Comparison of ENCODE assay signal across 12 cellular contexts in the genomic region with DNA sequence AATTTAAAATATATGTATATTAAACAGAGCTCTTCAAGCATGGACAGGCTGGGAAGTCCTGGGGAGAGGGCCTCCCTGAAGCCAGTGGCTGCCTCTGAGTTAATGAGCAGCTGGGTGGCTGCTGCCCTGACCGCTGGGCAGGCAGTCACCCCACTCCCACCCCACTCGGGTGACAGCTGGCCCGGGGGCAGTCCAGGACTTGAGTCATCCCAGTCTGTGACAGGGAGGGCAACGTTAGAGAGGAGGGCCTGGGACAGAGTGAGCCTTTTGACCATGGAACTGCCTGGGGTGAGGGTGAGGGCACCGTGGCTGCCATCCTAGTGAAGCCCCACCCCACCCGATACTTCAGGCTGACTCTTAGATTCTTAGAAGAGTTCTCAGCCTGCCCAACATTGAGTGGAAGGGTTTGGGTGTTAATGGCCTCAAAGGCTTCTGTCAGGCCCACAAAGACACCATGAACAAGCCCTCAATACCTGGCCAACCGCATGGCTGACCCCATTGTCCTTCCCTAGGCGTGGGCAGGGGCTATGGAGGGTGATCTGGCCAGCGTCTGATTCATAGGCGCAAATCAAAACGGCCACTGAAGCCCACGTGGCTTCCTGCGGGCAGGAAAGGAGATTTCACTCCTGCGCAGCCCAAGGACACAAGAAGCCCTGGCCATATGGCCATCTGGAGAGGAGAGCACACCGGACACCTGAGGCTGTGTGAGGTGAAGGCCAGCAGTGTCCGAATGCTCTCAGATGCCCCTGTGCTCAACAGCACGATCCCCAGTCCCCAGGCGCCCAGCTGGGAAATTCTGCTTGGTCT. TPM values are rescaled to one million over a fixed set of nuclear protein-coding genes. Genes with fewer than 3 reads are reported as not detected.
A peak's percentile ranks its signal among the peaks of the same experiment; 100 is the strongest.
DNase-seq lines count a peak whose midpoint lies in the region; ATAC-seq and TF ChIP-seq lines count a peak whose summit lies in the region.
"Had no signal": no experiment of that assay in that cellular context is flagged by ENCODE, and none has a peak within 500 bp of the region (broad histone marks: within the 10 kb centered on the region; RNA-seq: fewer than 3 reads in every experiment).

No MANE protein-coding gene starts in this region.

- H3K9me3 Mint-ChIP-seq in activated T-cell treated with anti-CD3 and anti-CD28 coated beads, Interleukin-2, amount 50 U/mL, for 24 hours, result no peaks in the 10 kb centered on the region
- H3K9me3 Mint-ChIP-seq in activated CD4-positive, alpha-beta memory T cell treated with anti-CD3 and anti-CD28 coated beads, Interleukin-2, amount 10 ng/mL, durations not matched to agents 7 days and 5 days, result peaks cover 2% of the 10 kb centered on the region
- no peaks in the 10 kb centered on the region for H3K9me3 Mint-ChIP-seq in stimulated activated effector memory CD8-positive, alpha-beta T cell treated with anti-CD3 and anti-CD28 coated beads, Interleukin-12 subunit alpha, Interleukin-12 subunit beta, amount 100 ng/mL, for 72 hours
- H3K9me3 Mint-ChIP-seq in neural progenitor cell, result no peaks in the 10 kb centered on the region
- H3K9me3 Mint-ChIP-seq: nephron had no signal

- no peaks in the 10 kb centered on the region for H4K20me1 ChIP-seq in neural progenitor cell (ENCODE audit: low read depth)

- H3K4me1 Mint-ChIP-seq in activated T-cell treated with anti-CD3 and anti-CD28 coated beads, Interleukin-2, amount 50 U/mL, for 24 hours (ENCODE audit: low read depth), result peaks cover 63% of the 10 kb centered on the region
- peaks cover 69% of the 10 kb centered on the region for H3K4me1 Mint-ChIP-seq in activated CD4-positive, alpha-beta memory T cell treated with anti-CD3 and anti-CD28 coated beads, Interleukin-2, amount 10 ng/mL, durations not matched to agents 7 days and 5 days
- H3K4me1 Mint-ChIP-seq in stimulated activated effector memory CD8-positive, alpha-beta T cell treated with anti-CD3 and anti-CD28 coated beads, Interleukin-12 subunit alpha, Interleukin-12 subunit beta, amount 100 ng/mL, for 72 hours, result peaks cover 27% of the 10 kb centered on the region
- peaks cover 12% of the 10 kb centered on the region for H3K4me1 Mint-ChIP-seq in neural progenitor cell

- CTCF ChIA-PET in activated CD4-positive, alpha-beta memory T cell treated with anti-CD3 and anti-CD28 coated beads, Interleukin-2, amount 10 ng/mL, durations not matched to agents 7 days and 5 days (lab: Charles Lee), result interaction anchor here (1.3 to 11.2 kb wide), 5 partner anchors 11 to 272 kb away, joined by 4 to 397 read pairs (median 58); a partner anchor contains a TSS

- H3K27ac ChIP-seq in neural progenitor cell, result no peak overlapping the region
- H3K27ac ChIP-seq: RWPE1 had no signal

- H3K27me3 ChIP-seq in neural progenitor cell, result peaks cover 10% of the 10 kb centered on the region

- no peak for TF ChIP-seq CTCF in neural progenitor cell (IDR thresholded peaks at IDR 0.05)

- no peak overlapping the region for H3K4me3 ChIP-seq in neural progenitor cell

- no peaks in the 10 kb centered on the region for H3K27me3 Mint-ChIP-seq in activated T-cell treated with anti-CD3 and anti-CD28 coated beads, Interleukin-2, amount 50 U/mL, for 24 hours
- H3K27me3 Mint-ChIP-seq in activated CD4-positive, alpha-beta memory T cell treated with anti-CD3 and anti-CD28 coated beads, Interleukin-2, amount 10 ng/mL, durations not matched to agents 7 days and 5 days, result no peaks in the 10 kb centered on the region
- peaks cover 11% of the 10 kb centered on the region for H3K27me3 Mint-ChIP-seq in neural progenitor cell (ENCODE audit: insufficient read depth, low read depth)

- H3K4me3 Mint-ChIP-seq in activated T-cell treated with anti-CD3 and anti-CD28 coated beads, Interleukin-2, amount 50 U/mL, for 24 hours, result peak overlapping the region; percentile 70
- H3K4me3 Mint-ChIP-seq in activated CD4-positive, alpha-beta memory T cell treated with anti-CD3 and anti-CD28 coated beads, Interleukin-2, amount 10 ng/mL, durations not matched to agents 7 days and 5 days, result peak overlapping the region; percentile 78
- H3K4me3 Mint-ChIP-seq in stimulated activated effector memory CD8-positive, alpha-beta T cell treated with anti-CD3 and anti-CD28 coated beads, Interleukin-12 subunit alpha, Interleukin-12 subunit beta, amount 100 ng/mL, for 72 hours, result peak overlapping the region; percentile 65
- H3K4me3 Mint-ChIP-seq in neural progenitor cell, result no peak overlapping the region
- H3K4me3 Mint-ChIP-seq: nephron had no signal

- H3F3A ChIP-seq in neural progenitor cell (ENCODE audit: low read depth), result peaks cover 6% of the 10 kb centered on the region

- no peaks in the 10 kb centered on the region for H3K9me3 ChIP-seq in neural progenitor cell (ENCODE audit: low read depth)

- H3K36me3 ChIP-seq in neural progenitor cell, result no peaks in the 10 kb centered on the region

- ATAC-seq in stimulated activated effector memory CD8-positive, alpha-beta T cell treated with anti-CD3 and anti-CD28 coated beads, Interleukin-12 subunit alpha, Interleukin-12 subunit beta, amount 100 ng/mL, for 72 hours, result peak; percentile 63

- no peaks in the 10 kb centered on the region for H3K36me3 Mint-ChIP-seq in activated T-cell treated with anti-CD3 and anti-CD28 coated beads, Interleukin-2, amount 50 U/mL, for 24 hours (ENCODE audit: low read depth)
- peaks cover 11% of the 10 kb centered on the region for H3K36me3 Mint-ChIP-seq in activated CD4-positive, alpha-beta memory T cell treated with anti-CD3 and anti-CD28 coated beads, Interleukin-2, amount 10 ng/mL, durations not matched to agents 7 days and 5 days (ENCODE audit: low read depth)
- no peaks in the 10 kb centered on the region for H3K36me3 Mint-ChIP-seq in stimulated activated effector memory CD8-positive, alpha-beta T cell treated with anti-CD3 and anti-CD28 coated beads, Interleukin-12 subunit alpha, Interleukin-12 subunit beta, amount 100 ng/mL, for 72 hours
- H3K36me3 Mint-ChIP-seq in neural progenitor cell, result no peaks in the 10 kb centered on the region

- no peak overlapping the region for H3K4me2 ChIP-seq in neural progenitor cell

- POLR2A ChIA-PET in activated CD4-positive, alpha-beta memory T cell treated with anti-CD3 and anti-CD28 coated beads, Interleukin-2, amount 10 ng/mL, durations not matched to agents 7 days and 5 days (lab: Charles Lee), result interaction anchor here (1.0 to 11.4 kb wide), 11 partner anchors 9 to 91 kb away, joined by 3 to 432 read pairs (median 4); a partner anchor contains a TSS

- peak overlapping the region; percentile 90 for H3K27ac Mint-ChIP-seq in activated T-cell treated with anti-CD3 and anti-CD28 coated beads, Interleukin-2, amount 50 U/mL, for 24 hours
- peak overlapping the region; percentile 98 for H3K27ac Mint-ChIP-seq in activated CD4-positive, alpha-beta memory T cell treated with anti-CD3 and anti-CD28 coated beads, Interleukin-2, amount 10 ng/mL, durations not matched to agents 7 days and 5 days
- peak overlapping the region; percentile 81 for H3K27ac Mint-ChIP-seq in stimulated activated effector memory CD8-positive, alpha-beta T cell treated with anti-CD3 and anti-CD28 coated beads, Interleukin-12 subunit alpha, Interleukin-12 subunit beta, amount 100 ng/mL, for 72 hours
- no peak overlapping the region for H3K27ac Mint-ChIP-seq in neural progenitor cell

- intact Hi-C loops in head of caudate nucleus (cut with DNase I), result loop anchor here (2.0 kb wide), 1 partner anchor 51 kb away; no protein-coding TSS in a partner anchor

- H3K4me1 ChIP-seq in neural progenitor cell, result no peaks in the 10 kb centered on the region

- H3K79me2 ChIP-seq in neural progenitor cell (ENCODE audit: low read depth), result no peaks in the 10 kb centered on the region

- DNase-seq in activated T-cell treated with anti-CD3 and anti-CD28 coated beads, Interleukin-2, amount 50 U/mL, for 24 hours, result no peak
- DNase-seq in activated T-cell treated with anti-CD3 and anti-CD28 coated beads for 4 hours, result no peak
- peak; percentile 39 for DNase-seq in activated CD4-positive, alpha-beta memory T cell treated with anti-CD3 and anti-CD28 coated beads, Interleukin-2, amount 10 ng/mL, durations not matched to agents 7 days and 5 days
- peak; percentile 69 to 95 (median 88) for DNase-seq in head of caudate nucleus
- no peak for DNase-seq in stimulated activated effector memory CD8-positive, alpha-beta T cell treated with anti-CD3 and anti-CD28 coated beads, Interleukin-12 subunit alpha, Interleukin-12 subunit beta, amount 100 ng/mL, for 72 hours (ENCODE audit: low spot score in 2 of 2)
- no peak for DNase-seq in NCI-H2107 (lab: John Stamatoyannopoulos, UW)
- DNase-seq in neural progenitor cell (ENCODE audit: low spot score), result no peak
- no peak for DNase-seq in NCI-H446 (lab: John Stamatoyannopoulos, UW)
- DNase-seq: NCI-H1048 had no signal

- H3K9ac ChIP-seq in neural progenitor cell, result no peak overlapping the region

- H2AFZ ChIP-seq in neural progenitor cell (replicated peaks), result no peak overlapping the region

RNA-seq across cellular contexts. Expression of a gene that starts 47.5 kb away (rescaled TPM):
- 10 to 100 TPM; 66.3 to 68.2 TPM for total RNA-seq in activated CD4-positive, alpha-beta memory T cell treated with anti-CD3 and anti-CD28 coated beads, Interleukin-2, amount 10 ng/mL, durations not matched to agents 7 days and 5 days
- 56.2 and 75.2 TPM in 2 replicates for total RNA-seq in neural progenitor cell (ENCODE audit: low replicate concordance)

RNA-seq across cellular contexts. Expression of a gene that starts 48.6 kb away (rescaled TPM):
- total RNA-seq in activated CD4-positive, alpha-beta memory T cell treated with anti-CD3 and anti-CD28 coated beads, Interleukin-2, amount 10 ng/mL, durations not matched to agents 7 days and 5 days, result 100 to 1,000 TPM; 202 to 210 TPM
- not detected in 2 replicates for total RNA-seq in neural progenitor cell (ENCODE audit: low replicate concordance)
- total RNA-seq: HT1080 had no signal

Comparison
In these comparisons a context has a peak if more than half of its experiments do, and no peak if none do; other contexts are left out.
1. DNase-seq: peak in activated CD4-positive, alpha-beta memory T cell treated with anti-CD3 and anti-CD28 coated beads, Interleukin-2, amount 10 ng/mL, durations not matched to agents 7 days and 5 days (single experiment) and head of caudate nucleus (42 of 42); none in activated T-cell treated with anti-CD3 and anti-CD28 coated beads, Interleukin-2, amount 50 U/mL, for 24 hours (single experiment), activated T-cell treated with anti-CD3 and anti-CD28 coated beads for 4 hours (single experiment), stimulated activated effector memory CD8-positive, alpha-beta T cell treated with anti-CD3 and anti-CD28 coated beads, Interleukin-12 subunit alpha, Interleukin-12 subunit beta, amount 100 ng/mL, for 72 hours (0 of 2), NCI-H2107 (single experiment), neural progenitor cell (single experiment) and NCI-H446 (0 of 2).
2. RNA of a gene that starts 48.6 kb away (total RNA-seq): 202 to 210 TPM in activated CD4-positive, alpha-beta memory T cell treated with anti-CD3 and anti-CD28 coated beads, Interleukin-2, amount 10 ng/mL, durations not matched to agents 7 days and 5 days; not detected in neural progenitor cell; every median in the first group is over 100 times any median in the second.